Comparison of ENCODE assay signal across 1 cellular context in the genomic region with DNA sequence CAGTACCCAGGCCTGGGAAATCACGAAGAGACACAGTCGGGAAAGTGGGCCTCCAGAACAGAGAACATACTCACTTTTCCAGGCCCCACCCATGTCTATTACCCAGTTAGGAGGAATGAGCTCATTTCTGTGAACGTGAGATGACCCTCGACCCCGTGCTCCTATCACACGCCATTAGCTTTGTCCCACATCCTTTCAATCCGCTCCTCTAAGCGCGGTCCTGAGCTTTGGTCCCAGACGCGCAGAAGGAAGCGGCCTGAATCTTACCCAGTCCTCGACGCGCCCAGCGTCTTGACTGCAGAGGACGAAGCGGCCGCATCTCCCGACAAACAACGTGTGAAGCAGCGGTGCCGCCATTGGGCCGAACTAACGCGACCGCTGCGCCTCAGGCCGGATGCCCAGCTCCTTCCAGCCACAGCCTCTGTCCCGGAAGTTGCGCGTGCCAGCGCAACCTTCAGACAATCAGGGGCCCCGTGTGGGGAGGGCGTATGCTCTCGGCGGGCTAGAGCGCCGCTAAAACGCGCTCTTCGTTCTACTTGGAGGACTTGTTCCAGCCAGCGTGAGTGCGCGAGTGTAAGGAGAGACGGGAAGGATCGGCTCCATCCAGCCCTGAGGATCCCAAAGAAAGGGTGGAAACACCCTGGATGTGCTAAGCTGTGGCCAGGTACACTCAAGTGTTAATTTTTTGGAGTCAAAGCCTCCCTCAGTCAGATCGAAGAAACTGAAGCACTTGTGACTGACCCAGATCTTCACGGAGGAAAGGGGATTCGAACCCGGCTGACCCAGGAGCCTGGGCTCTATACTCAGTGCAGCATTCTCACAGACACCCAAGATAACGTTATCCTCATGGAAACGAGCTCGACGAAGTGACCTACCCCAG.
TF ChIP-seq lines count a peak whose summit lies in the region.

No MANE protein-coding gene starts in this region.

TF ChIP-seq in HCT116, 20 proteins besides CTCF, POLR2A, EP300 and RAD21 (continued from another document):
- TF ChIP-seq POLR2AphosphoS5 (IDR thresholded peaks at IDR 0.05; ENCODE audit: low read depth, low read length) (peak; percentile 68), ZFX (IDR thresholded peaks at IDR 0.05) (peak; percentile 24; the same call in 1 of the 2 replicates)
TF ChIP-seq in HCT116: peak in this region for 7; not testable (repeated sequence) for 13.
